Comparison of ENCODE assay signal across 12 cellular contexts in genomic region chr5:32597046-32597629, GRCh38. TPM values are rescaled to one million over a fixed set of nuclear protein-coding genes. Genes with fewer than 3 reads are reported as not detected.
A peak's percentile ranks its signal among the peaks of the same experiment; 100 is the strongest.
DNase-seq lines count a peak whose midpoint lies in the region; ATAC-seq and TF ChIP-seq lines count a peak whose summit lies in the region.
"Had no signal": no experiment of that assay in that cellular context is flagged by ENCODE, and none has a peak within 500 bp of the region (broad histone marks: within the 10 kb centered on the region; RNA-seq: fewer than 3 reads in every experiment).

No MANE protein-coding gene starts in this region.

- H3K27me3 Mint-ChIP-seq in T-helper 1 cell treated with Interleukin-12 subunit alpha and Interleukin-12 subunit beta and Interleukin-4 antibody, amounts not matched to agents 30 μg/mL and 1 μg/mL, for 36 hours (ENCODE audit: low read depth), result no peaks in the 10 kb centered on the region
- H3K27me3 Mint-ChIP-seq in HFFc6 (ENCODE audit: insufficient read depth) (no peaks in the 10 kb centered on the region), T-helper 17 cell (no peaks in the 10 kb centered on the region)

- H3K9me3 ChIP-seq in T-helper 17 cell (ENCODE audit: control insufficient read depth, low read length, poor library complexity, severe bottlenecking), result no peaks in the 10 kb centered on the region

- peaks cover 69% of the 10 kb centered on the region for H3K36me3 Mint-ChIP-seq in T-helper 1 cell treated with Interleukin-12 subunit alpha and Interleukin-12 subunit beta and Interleukin-4 antibody, amounts not matched to agents 30 μg/mL and 1 μg/mL, for 36 hours (ENCODE audit: low read depth)
- H3K36me3 Mint-ChIP-seq in HFFc6 (ENCODE audit: low read depth), result peaks cover 61% of the 10 kb centered on the region
- H3K36me3 Mint-ChIP-seq in T-helper 17 cell (ENCODE audit: low read depth), result peaks cover 15% of the 10 kb centered on the region

- TF ChIP-seq CTCF in HFFc6 (IDR thresholded peaks at IDR 0.05) (no peak), omental fat pad (IDR thresholded peaks at IDR 0.05) (no peak)

- DNase-seq in T-helper 1 cell, result no peak
- DNase-seq in HFFc6, result no peak
- DNase-seq in T-helper 17 cell, result no peak
- DNase-seq in lung microvascular endothelial cell (ENCODE audit: low read depth in 2 of 2), result peak; percentile 57 to 78
- DNase-seq in omental fat pad (ENCODE audit: low spot score), result no peak
- no peak for DNase-seq in GOT3 (lab: John Stamatoyannopoulos, UW)
- DNase-seq: 8988T, left colon, NCI-H510A had no signal

- peaks cover 67% of the 10 kb centered on the region for H3K4me1 Mint-ChIP-seq in T-helper 1 cell treated with Interleukin-12 subunit alpha and Interleukin-12 subunit beta and Interleukin-4 antibody, amounts not matched to agents 30 μg/mL and 1 μg/mL, for 36 hours (ENCODE audit: low read depth)
- H3K4me1 Mint-ChIP-seq in HFFc6 (ENCODE audit: low read depth), result peaks cover 89% of the 10 kb centered on the region
- peaks cover 55% of the 10 kb centered on the region for H3K4me1 Mint-ChIP-seq in T-helper 17 cell

- peak overlapping the region; percentile 3 for H3K4me3 Mint-ChIP-seq in T-helper 1 cell treated with Interleukin-12 subunit alpha and Interleukin-12 subunit beta and Interleukin-4 antibody, amounts not matched to agents 30 μg/mL and 1 μg/mL, for 36 hours
- H3K4me3 Mint-ChIP-seq in HFFc6 (no peak overlapping the region; the same call in 1 of the 2 replicates), T-helper 17 cell (peak overlapping the region; percentile 76)
- H3K4me3 Mint-ChIP-seq: neural crest cell had no signal

- no peak for ATAC-seq in T-helper 17 cell
- ATAC-seq in omental fat pad (ENCODE audit: low FRiP score), result no peak
- ATAC-seq in GM21619 (IDR thresholded peaks at IDR 0.05; ENCODE audit: unreplicated experiment), result no peak
- ATAC-seq: left colon had no signal

- no peaks in the 10 kb centered on the region for H3K9me3 Mint-ChIP-seq in T-helper 1 cell treated with Interleukin-12 subunit alpha and Interleukin-12 subunit beta and Interleukin-4 antibody, amounts not matched to agents 30 μg/mL and 1 μg/mL, for 36 hours
- no peaks in the 10 kb centered on the region for H3K9me3 Mint-ChIP-seq in HFFc6
- H3K9me3 Mint-ChIP-seq: neural crest cell had no signal

- peak overlapping the region; percentile 9 for H3K27ac Mint-ChIP-seq in T-helper 1 cell treated with Interleukin-12 subunit alpha and Interleukin-12 subunit beta and Interleukin-4 antibody, amounts not matched to agents 30 μg/mL and 1 μg/mL, for 36 hours
- H3K27ac Mint-ChIP-seq in HFFc6, result peak overlapping the region; percentile 25
- H3K27ac Mint-ChIP-seq in T-helper 17 cell, result peak overlapping the region; percentile 67

RNA-seq across cellular contexts. Expression of gene SUB1, which starts 11.8 kb away (rescaled TPM):
- total RNA-seq in HFFc6 (2021; fragmentation: NEBNext Ultra II Directional; extraction: Animal tissue kit (Norgen Biotek cat#: 25700)), result 100 to 1,000 TPM; 288 to 354 (median 319) TPM
- total RNA-seq in T-helper 17 cell (100 to 1,000 TPM; 311 to 325 TPM), lung microvascular endothelial cell (62.1 and 62.7 TPM in 2 replicates), omental fat pad (100 to 1,000 TPM; 202 to 235 (median 223) TPM)

Comparison
In these comparisons a context has a peak if more than half of its experiments do, and no peak if none do; other contexts are left out.
1. H3K27ac Mint-ChIP-seq: peak in every context shown above with its lines; median percentile 67 in T-helper 17 cell; 25 in HFFc6; 9 in T-helper 1 cell treated with Interleukin-12 subunit alpha and Interleukin-12 subunit beta and Interleukin-4 antibody, amounts not matched to agents 30 μg/mL and 1 μg/mL, for 36 hours.
2. DNase-seq: peak in lung microvascular endothelial cell (2 of 2); none in T-helper 1 cell (0 of 5), HFFc6 (single experiment), T-helper 17 cell (0 of 3), omental fat pad (single experiment) and GOT3 (single experiment).